11 cellular contexts compared by ENCODE assay signal in genomic region chr14:64508215-64508776, GRCh38. TPM values are rescaled to one million over a fixed set of nuclear protein-coding genes. Genes with fewer than 3 reads are reported as not detected.
A peak's percentile ranks its signal among the peaks of the same experiment; 100 is the strongest.
DNase-seq lines count a peak whose midpoint lies in the region; ATAC-seq and TF ChIP-seq lines count a peak whose summit lies in the region.
"Had no signal": no experiment of that assay in that cellular context is flagged by ENCODE, and none has a peak within 500 bp of the region (broad histone marks: within the 10 kb centered on the region; RNA-seq: fewer than 3 reads in every experiment).

No MANE protein-coding gene starts in this region.

- POLR2A ChIA-PET in activated CD4-positive, alpha-beta memory T cell treated with anti-CD3 and anti-CD28 coated beads for 36 hours (lab: Charles Lee), result interaction anchor here (1.4 to 2.1 kb wide), 2 partner anchors 25 to 120 kb away, joined by 6 to 7 read pairs; partner anchors contain the start of gene MTHFD1

- peak overlapping the region; percentile 81 for H3K4me3 ChIP-seq in GM12865 (ENCODE audit: low read depth, low read length)
- H3K4me3 ChIP-seq: stomach had no signal

- H3K4me1 Mint-ChIP-seq in activated CD4-positive, alpha-beta memory T cell treated with anti-CD3 and anti-CD28 coated beads for 36 hours (ENCODE audit: low read depth), result peaks cover 57% of the 10 kb centered on the region
- H3K4me1 Mint-ChIP-seq in natural killer cell (peaks cover 77 to 82% of the 10 kb centered on the region in 2 donors), type B pancreatic cell (ENCODE audit: unreplicated experiment) (peaks cover 50% of the 10 kb centered on the region)

- peak; percentile 83 for DNase-seq in GM12865 (ENCODE audit: low read depth)
- DNase-seq in activated CD4-positive, alpha-beta memory T cell treated with anti-CD3 and anti-CD28 coated beads for 36 hours, result no peak
- DNase-seq in natural killer cell, result no peak
- no peak for DNase-seq in type B pancreatic cell (ENCODE audit: extremely low spot score, unreplicated experiment)
- no peak for DNase-seq in activated CD4-positive, CD25-positive, alpha-beta regulatory T cell (lab: John Stamatoyannopoulos, UW)
- DNase-seq in UCSD-AML1 (lab: John Stamatoyannopoulos, UW; ENCODE audit: unreplicated experiment), result no peak
- DNase-seq: effector CD8-positive, alpha-beta T cell; NK-92 treated with Interleukin-12 subunit alpha and Interleukin-12 subunit beta, amount 100 ng/mL, for 24 hours; right cardiac atrium; stomach had no signal

- TF ChIP-seq CTCF in GM12865 (IDR thresholded peaks at IDR 0.05; ENCODE audit: insufficient read depth, low read depth, low read length, missing control alignments), result no peak
- no peak for TF ChIP-seq CTCF in natural killer cell (IDR thresholded peaks at IDR 0.05)
- TF ChIP-seq CTCF in type B pancreatic cell (conservative IDR thresholded peaks at IDR 0.05), result no peak

- peak overlapping the region; percentile 100 for H3K27ac Mint-ChIP-seq in activated CD4-positive, alpha-beta memory T cell treated with anti-CD3 and anti-CD28 coated beads for 36 hours
- peak overlapping the region; percentile 99 for H3K27ac Mint-ChIP-seq in natural killer cell
- H3K27ac Mint-ChIP-seq in type B pancreatic cell, result no peak overlapping the region

- intact Hi-C loops in activated CD4-positive, alpha-beta memory T cell treated with anti-CD3 and anti-CD28 coated beads for 36 hours (cut with micrococcal nuclease), result loop anchor here (10.0 kb wide), 2 partner anchors 407 to 1033 kb away; partner anchors contain the start of gene CHURC1
- intact Hi-C loops in natural killer cell (cut with micrococcal nuclease), result loop anchor here (10.0 kb wide), 1 partner anchor 197 kb away; the partner anchor contains the start of gene PLEKHG3

- ATAC-seq in HG03432 (IDR thresholded peaks at IDR 0.05; ENCODE audit: unreplicated experiment), result peak; percentile 6
- no peak for ATAC-seq in natural killer cell
- ATAC-seq: right cardiac atrium had no signal

- peak overlapping the region; percentile 37 for H3K4me3 Mint-ChIP-seq in activated CD4-positive, alpha-beta memory T cell treated with anti-CD3 and anti-CD28 coated beads for 36 hours
- H3K4me3 Mint-ChIP-seq in natural killer cell (peak overlapping the region; percentile 98), type B pancreatic cell (no peak overlapping the region)

- H3K9me3 Mint-ChIP-seq in activated CD4-positive, alpha-beta memory T cell treated with anti-CD3 and anti-CD28 coated beads for 36 hours, result no peaks in the 10 kb centered on the region
- H3K9me3 Mint-ChIP-seq in natural killer cell, result no peaks in the 10 kb centered on the region
- no peaks in the 10 kb centered on the region for H3K9me3 Mint-ChIP-seq in type B pancreatic cell

- H3K36me3 Mint-ChIP-seq in activated CD4-positive, alpha-beta memory T cell treated with anti-CD3 and anti-CD28 coated beads for 36 hours, result peaks cover 10% of the 10 kb centered on the region
- H3K36me3 Mint-ChIP-seq in natural killer cell (no peaks in the 10 kb centered on the region), type B pancreatic cell (peaks cover 3% of the 10 kb centered on the region)

- CTCF ChIA-PET in activated CD4-positive, alpha-beta memory T cell treated with anti-CD3 and anti-CD28 coated beads for 36 hours (lab: Charles Lee), result interaction anchor here (0.6 to 3.9 kb wide), 7 partner anchors 14 to 736 kb away, joined by 3 to 33 read pairs (median 7); partner anchors contain the start of gene HSPA2

- H3K27me3 Mint-ChIP-seq in activated CD4-positive, alpha-beta memory T cell treated with anti-CD3 and anti-CD28 coated beads for 36 hours, result no peaks in the 10 kb centered on the region
- no peaks in the 10 kb centered on the region for H3K27me3 Mint-ChIP-seq in natural killer cell (ENCODE audit: low read depth in 2 of 2)
- no peaks in the 10 kb centered on the region for H3K27me3 Mint-ChIP-seq in type B pancreatic cell

RNA-seq across cellular contexts. Expression of gene ZBTB1, which starts 3.7 kb away (rescaled TPM):
- 10 to 100 TPM; 29.8 to 31.8 TPM for total RNA-seq in activated CD4-positive, alpha-beta memory T cell treated with anti-CD3 and anti-CD28 coated beads for 36 hours
- 100 to 1,000 TPM; 146 to 166 (median 151) TPM for total RNA-seq in natural killer cell
- 33.5 and 43.2 TPM in 2 replicates for total RNA-seq in type B pancreatic cell (ENCODE audit: low replicate concordance)

RNA-seq across cellular contexts. Expression of gene ZBTB25, which starts 4.7 kb away (rescaled TPM):
- 10 to 100 TPM; 24.2 to 27.5 TPM for total RNA-seq in activated CD4-positive, alpha-beta memory T cell treated with anti-CD3 and anti-CD28 coated beads for 36 hours
- total RNA-seq in natural killer cell (10 to 100 TPM; 29.7 to 36.7 (median 31.1) TPM), type B pancreatic cell (ENCODE audit: low replicate concordance) (7.6 and 11.3 TPM in 2 replicates)

RNA-seq across cellular contexts. Expression of gene HSPA2, which starts 32.2 kb away (rescaled TPM):
- 1 to 10 TPM; 6.6 to 6.7 TPM for total RNA-seq in activated CD4-positive, alpha-beta memory T cell treated with anti-CD3 and anti-CD28 coated beads for 36 hours
- 1 to 10 TPM; 1.1 to 1.5 (median 1.1) TPM for total RNA-seq in natural killer cell
- total RNA-seq in type B pancreatic cell (ENCODE audit: low replicate concordance), result 1.5 and 1.9 TPM in 2 replicates

RNA-seq across cellular contexts. Expression of gene PPP1R36, which starts 41.5 kb away (rescaled TPM):
- under 1 TPM; 0.19 to 0.31 TPM for total RNA-seq in activated CD4-positive, alpha-beta memory T cell treated with anti-CD3 and anti-CD28 coated beads for 36 hours
- total RNA-seq in natural killer cell, result 1 to 10 TPM in 2 of 3 donors, under 1 TPM in 1; 0.60 to 1.2 (median 1.0) TPM
- total RNA-seq in type B pancreatic cell (ENCODE audit: low replicate concordance), result 0.57 and 0.70 TPM in 2 replicates

RNA-seq across cellular contexts. Expression of gene AKAP5, which starts 43.0 kb away (rescaled TPM):
- 1 to 10 TPM in 1 of 2 experiments, under 1 TPM in 1; 0.74 to 1.1 TPM for total RNA-seq in activated CD4-positive, alpha-beta memory T cell treated with anti-CD3 and anti-CD28 coated beads for 36 hours
- total RNA-seq in natural killer cell (10 to 100 TPM; 11.1 to 16.3 (median 12.0) TPM), type B pancreatic cell (ENCODE audit: low replicate concordance) (0.52 and 1.4 TPM in 2 replicates)
